In the genomic region with DNA sequence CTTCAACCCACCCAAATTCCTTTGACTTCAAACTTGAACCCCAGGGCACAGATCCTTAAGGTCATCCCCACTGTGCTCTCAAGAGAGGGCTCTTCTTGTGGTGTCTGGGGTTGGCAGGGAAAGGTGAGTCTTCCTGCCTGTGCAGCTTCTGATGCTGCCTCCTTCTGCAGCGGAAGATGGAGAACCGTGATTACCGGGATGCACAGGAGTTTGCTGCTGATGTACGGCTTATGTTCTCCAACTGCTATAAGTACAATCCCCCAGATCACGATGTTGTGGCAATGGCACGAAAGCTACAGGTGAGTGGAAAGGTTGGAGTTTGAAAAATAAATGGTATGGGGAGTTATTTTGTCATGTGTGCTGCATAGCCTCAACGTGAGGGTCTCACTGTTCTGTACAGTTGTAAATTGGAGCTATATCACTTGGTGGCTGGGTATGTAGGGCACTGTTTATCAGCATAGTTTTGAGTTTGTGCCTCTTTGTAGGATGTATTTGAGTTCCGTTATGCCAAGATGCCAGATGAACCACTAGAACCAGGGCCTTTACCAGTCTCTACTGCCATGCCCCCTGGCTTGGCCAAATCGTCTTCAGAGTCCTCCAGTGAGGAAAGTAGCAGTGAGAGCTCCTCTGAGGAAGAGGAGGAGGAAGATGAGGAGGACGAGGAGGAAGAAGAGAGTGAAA, we compare ENCODE assay signal across 2 cellular contexts.
TF ChIP-seq lines count a peak whose summit lies in the region.

No MANE protein-coding gene starts in this region.

TF ChIP-seq in IMR-90, 13 proteins besides CTCF, POLR2A, EP300 and RAD21:
- TF ChIP-seq MXI1 (IDR thresholded peaks at IDR 0.05; ENCODE audit: borderline replicate concordance, low read depth, low read length) (no peak), CHD1 (IDR thresholded peaks at IDR 0.05; ENCODE audit: low read depth, low read length) (no peak), SMC3 (IDR thresholded peaks at IDR 0.05; ENCODE audit: low read depth, low read length) (no peak), NFE2L2 (IDR thresholded peaks at IDR 0.05; ENCODE audit: low read depth, low read length) (no peak), MAFK (IDR thresholded peaks at IDR 0.05; ENCODE audit: low read depth, low read length) (no peak), BHLHE40 (IDR thresholded peaks at IDR 0.05; ENCODE audit: low read depth, low read length) (no peak), FOS (IDR thresholded peaks at IDR 0.05; ENCODE audit: low read depth, low read length) (no peak), USF2 (IDR thresholded peaks at IDR 0.05; ENCODE audit: low read depth, low read length) (no peak), MAZ (IDR thresholded peaks at IDR 0.05; ENCODE audit: borderline replicate concordance, low read depth, low read length) (no peak), CEBPB (IDR thresholded peaks at IDR 0.05; ENCODE audit: low read depth, low read length) (no peak), RCOR1 (IDR thresholded peaks at IDR 0.05; ENCODE audit: insufficient replicate concordance, low read length) (no peak), RFX5 (IDR thresholded peaks at IDR 0.05; ENCODE audit: low read depth, low read length) (no peak)
- TF ChIP-seq, protein P1, sequence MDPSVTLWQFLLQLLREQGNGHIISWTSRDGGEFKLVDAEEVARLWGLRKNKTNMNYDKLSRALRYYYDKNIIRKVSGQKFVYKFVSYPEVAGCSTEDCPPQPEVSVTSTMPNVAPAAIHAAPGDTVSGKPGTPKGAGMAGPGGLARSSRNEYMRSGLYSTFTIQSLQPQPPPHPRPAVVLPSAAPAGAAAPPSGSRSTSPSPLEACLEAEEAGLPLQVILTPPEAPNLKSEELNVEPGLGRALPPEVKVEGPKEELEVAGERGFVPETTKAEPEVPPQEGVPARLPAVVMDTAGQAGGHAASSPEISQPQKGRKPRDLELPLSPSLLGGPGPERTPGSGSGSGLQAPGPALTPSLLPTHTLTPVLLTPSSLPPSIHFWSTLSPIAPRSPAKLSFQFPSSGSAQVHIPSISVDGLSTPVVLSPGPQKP (IDR thresholded peaks at IDR 0.05; ENCODE audit: borderline replicate concordance, low read depth, low read length), result no peak

TF ChIP-seq in K562, 482 proteins besides CTCF, POLR2A, EP300 and RAD21:
- no peak for TF ChIP-seq ZBTB1 (CRISPR knock-in tag; IDR thresholded peaks at IDR 0.05; ENCODE audit: borderline replicate concordance, low read depth)
- no peak for TF ChIP-seq ILF3 (IDR thresholded peaks at IDR 0.05; ENCODE audit: borderline replicate concordance)
- TF ChIP-seq ZNF212 (CRISPR knock-in tag; IDR thresholded peaks at IDR 0.05), result 0 out of 2 replicates have a peak, but pooled peaks have one; percentile 65
- TF ChIP-seq SUPT5H (IDR thresholded peaks at IDR 0.05), result peak; percentile 40; the same call in 1 of the 2 replicates
- TF ChIP-seq CBX5 (IDR thresholded peaks at IDR 0.05; ENCODE audit: borderline replicate concordance, low read depth), result no peak
- peak; percentile 23 for TF ChIP-seq POLR2B (IDR thresholded peaks at IDR 0.05; ENCODE audit: low read depth, partially characterized antibody)
- TF ChIP-seq ZNF785 (CRISPR knock-in tag; IDR thresholded peaks at IDR 0.05), result no peak
- no peak for TF ChIP-seq ZNF408 (CRISPR knock-in tag; IDR thresholded peaks at IDR 0.05; ENCODE audit: low read depth)
- no peak for TF ChIP-seq TOE1 (IDR thresholded peaks at IDR 0.05; ENCODE audit: borderline replicate concordance)
- no peak for TF ChIP-seq TOE1 (CRISPR knock-in tag; IDR thresholded peaks at IDR 0.05; ENCODE audit: borderline replicate concordance, low read depth)
- no peak for TF ChIP-seq SMAD1 (IDR thresholded peaks at IDR 0.05; ENCODE audit: low read depth, low read length, partially characterized antibody)
- no peak for TF ChIP-seq TEAD1 (CRISPR knock-in tag; IDR thresholded peaks at IDR 0.05)
- TF ChIP-seq RBFOX2 (IDR thresholded peaks at IDR 0.05; ENCODE audit: low read depth, low read length), result peak; percentile 12; the same call in 1 of the 2 replicates
- TF ChIP-seq ZNF121 (CRISPR knock-in tag; conservative IDR thresholded peaks at IDR 0.05), result peak; percentile 40; the same call in 1 of the 2 replicates
- TF ChIP-seq SRSF9 (IDR thresholded peaks at IDR 0.05; ENCODE audit: borderline replicate concordance, low read depth, low read length), result no peak
- TF ChIP-seq NUFIP1 (IDR thresholded peaks at IDR 0.05; ENCODE audit: partially characterized antibody), result no peak
- 0 out of 2 replicates have a peak, but pooled peaks have one; percentile 57 for TF ChIP-seq CBFB (CRISPR knock-in tag; IDR thresholded peaks at IDR 0.05)
- no peak for TF ChIP-seq PTTG1 (tag; IDR thresholded peaks at IDR 0.05; ENCODE audit: low read depth)
- 0 out of 2 replicates have a peak, but pooled peaks have one; percentile 62 for TF ChIP-seq CHCHD3 (CRISPR knock-in tag; IDR thresholded peaks at IDR 0.05)
- no peak for TF ChIP-seq ZNF717 (CRISPR knock-in tag; IDR thresholded peaks at IDR 0.05)
- no peak for TF ChIP-seq GATA2 (CRISPR knock-in tag; IDR thresholded peaks at IDR 0.05)
- peak; percentile 12; the same call in 1 of the 2 replicates for TF ChIP-seq POLR2AphosphoS5 (IDR thresholded peaks at IDR 0.05; ENCODE audit: control insufficient read depth, insufficient read depth, low read depth, low read length)
- TF ChIP-seq SREBF2 (CRISPR knock-in tag; IDR thresholded peaks at IDR 0.05), result no peak
- TF ChIP-seq TAL1 (IDR thresholded peaks at IDR 0.05), result no peak
